Comparison of ENCODE assay signal across 33 cellular contexts in the genomic region with DNA sequence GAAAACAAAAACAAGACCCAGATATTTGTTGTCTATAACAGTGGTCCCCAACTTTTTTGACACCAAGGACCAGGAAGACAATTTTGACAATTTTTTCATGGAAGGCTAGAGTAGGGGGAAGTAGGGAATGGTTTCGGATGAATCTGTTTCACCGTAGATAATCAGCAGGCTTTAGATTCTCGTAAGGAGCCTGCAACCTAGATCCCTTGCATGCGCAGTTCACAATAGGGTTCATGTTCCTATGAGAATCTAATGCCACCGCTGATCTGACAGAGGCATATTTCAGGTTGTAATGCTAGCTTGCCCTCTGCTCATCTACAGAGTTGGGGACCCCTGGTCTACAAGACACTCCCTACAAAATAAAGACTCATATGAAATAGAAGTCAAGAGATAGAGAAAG.
"Had no signal": no experiment of that assay in that cellular context is flagged by ENCODE, and none has a peak within 500 bp of the region (broad histone marks: within the 10 kb centered on the region; RNA-seq: fewer than 3 reads in every experiment).

No MANE protein-coding gene starts in this region.

- H3K9me3 ChIP-seq: MG63 had no signal

- H3K36me3 ChIP-seq: MG63 had no signal

- H3K27me3 ChIP-seq: MG63 had no signal

- H3K27ac ChIP-seq: KMS-11 had no signal

- H3K4me3 ChIP-seq: MG63 had no signal

- DNase-seq: Karpas-422, MG63, MM.1S, MV-4-11, NCI-H1048, NCI-H1092, NCI-H1092 treated with DMSO at 0.1 percent for 48 hours, NCI-H1105, NCI-H1105 treated with DMSO at 0.1 percent for 48 hours, NCI-H1417, NCI-H1417 treated with DMSO at 0.1 percent for 48 hours, NCI-H1436, NCI-H1436 treated with DMSO at 0.1 percent for 48 hours, NCI-H146, NCI-H1694, NCI-H1694 treated with DMSO at 0.1 percent for 48 hours, NCI-H187, NCI-H187 treated with DMSO at 0.1 percent for 48 hours, NCI-H1930, NCI-H2029, NCI-H2029 treated with DMSO at 0.1 percent for 48 hours, NCI-H2081, NCI-H2081 treated with DMSO at 0.1 percent for 48 hours, NCI-H2107, NCI-H2171, NCI-H2171 treated with DMSO at 0.1 percent for 48 hours, NCI-H2227 treated with DMSO at 0.1 percent for 48 hours, NCI-H226, NCI-H345, NCI-H446, NCI-H446 treated with DMSO at 0.1 percent for 48 hours, NCI-H510A had no signal
